ENCODE assay signal across 9 cellular contexts in the genomic region with DNA sequence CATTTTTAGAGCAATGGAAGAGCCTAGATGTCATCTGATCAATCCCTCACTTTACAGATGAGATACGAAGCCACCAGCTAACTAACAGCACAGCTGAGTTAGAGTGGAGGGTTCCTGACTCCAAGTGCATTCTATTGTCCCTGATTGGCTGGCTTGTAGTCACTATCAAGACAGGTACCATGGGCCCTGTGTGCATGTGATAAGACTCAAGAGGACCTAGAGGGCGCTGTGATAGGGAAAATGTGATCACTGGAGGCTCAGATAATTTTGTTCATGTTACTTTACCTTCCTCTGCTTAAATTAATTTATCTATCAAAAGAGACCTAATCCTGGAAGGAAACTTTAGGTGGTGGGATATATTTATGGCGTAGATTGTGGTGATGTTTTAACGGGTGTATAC. TPM values are rescaled to one million over a fixed set of nuclear protein-coding genes. Genes with fewer than 3 reads are reported as not detected.
DNase-seq lines count a peak whose midpoint lies in the region; ATAC-seq, FAIRE-seq and TF ChIP-seq lines count a peak whose summit lies in the region.
"Had no signal": no experiment of that assay in that cellular context is flagged by ENCODE, and none has a peak within 500 bp of the region (broad histone marks: within the 10 kb centered on the region; RNA-seq: fewer than 3 reads in every experiment).

No MANE protein-coding gene starts in this region.

- TF ChIP-seq CTCF in astrocyte of the spinal cord (IDR thresholded peaks at IDR 0.05; ENCODE audit: low read depth, low read length) (peak; percentile 10), natural killer cell (IDR thresholded peaks at IDR 0.05) (no peak), spleen (IDR thresholded peaks at IDR 0.05 in 8 of 11, conservative IDR thresholded peaks at IDR 0.05 in 3 of 11) (peak in 5 of 11 experiments; percentile 6 to 23 (median 16))

- in situ Hi-C loops in astrocyte of the spinal cord (cut with HindIII; ENCODE audit: low sequenced_read_pairs): no loop called here

- FAIRE-seq in GM19239 (lab: Jason Lieb, UNC): no peak

- H3K4me3 ChIP-seq in Jurkat, Clone E6-1 (ENCODE audit: low read length): no peak overlapping the region
- H3K4me3 ChIP-seq in astrocyte of the spinal cord (ENCODE audit: low read depth, low read length): no peak overlapping the region
- no peak overlapping the region for H3K4me3 ChIP-seq in spleen

- intact Hi-C loops in natural killer cell (cut with micrococcal nuclease) (no loop called here), spleen (cut with DNase I; ENCODE audit: low total_unique reads) (no loop called here)

- H3K36me3 ChIP-seq in spleen: no peaks in the 10 kb centered on the region

- peaks cover 0 to 6% (median 2%) of the 10 kb centered on the region in 8 donors for H3K9me3 ChIP-seq in spleen

- H3K27me3 Mint-ChIP-seq in natural killer cell (ENCODE audit: low read depth in 2 of 2): no peaks in the 10 kb centered on the region

- H3K27ac Mint-ChIP-seq in natural killer cell: no peak overlapping the region

- peak in 2 of 3 donors; percentile 60 to 67 for ATAC-seq in natural killer cell

- H3K4me1 Mint-ChIP-seq in natural killer cell: peaks cover 0 to 6% of the 10 kb centered on the region in 2 donors

- no peak overlapping the region for H3K27ac ChIP-seq in spleen

- H3K27me3 ChIP-seq in spleen (replicated peaks in 1 of 7): no peaks in the 10 kb centered on the region

- WGBS in spleen, 5 donors: 69 to 91% (median 84%) methylated on average over 4 of the region's 4 CpGs

- no peaks in the 10 kb centered on the region for H3K9me3 Mint-ChIP-seq in natural killer cell

- DNase-seq in NCI-H2196 (lab: John Stamatoyannopoulos, UW; ENCODE audit: unreplicated experiment) (peak; percentile 36), NCI-H2196 treated with DMSO at 0.1 percent for 48 hours (lab: John Stamatoyannopoulos, UW; ENCODE audit: unreplicated experiment) (no peak), astrocyte of the spinal cord (ENCODE audit: low read depth, low spot score) (no peak), natural killer cell (no peak), NCI-H226 (no peak), GM19239 (ENCODE audit: insufficient read length, low spot score) (no peak), spleen (no peak)
- peak; percentile 46 for DNase-seq in Jurkat, Clone E6-1 (ENCODE audit: low read depth, low spot score)
- DNase-seq: aorta had no signal

- H3K36me3 Mint-ChIP-seq in natural killer cell: no peaks in the 10 kb centered on the region

- H3K4me1 ChIP-seq in spleen: no peaks in the 10 kb centered on the region

- no peak overlapping the region for H3K4me3 Mint-ChIP-seq in natural killer cell

- TF ChIP-seq POLR2A in spleen (IDR thresholded peaks at IDR 0.05): no peak

RNA-seq across cellular contexts. Expression of a gene that starts 19.5 kb away (rescaled TPM):
- 34.7 TPM for polyA plus RNA-seq in Jurkat, Clone E6-1 (2012; ENCODE audit: insufficient read depth, insufficient read length)
- total RNA-seq in natural killer cell (10 to 100 TPM; 18.5 to 22.2 (median 19.2) TPM), spleen (10 to 100 TPM; 27.7 to 45.8 (median 34.4) TPM)
- polyA plus RNA-seq in spleen: 10 to 100 TPM in 2 of 3 donors, 1 to 10 TPM in 1; 6.4 to 13.5 (median 10.2) TPM

Comparison
In these comparisons a context has a peak if more than half of its experiments do, and no peak if none do; other contexts are left out.
1. DNase-seq: peak in NCI-H2196 (single experiment) and Jurkat, Clone E6-1 (single experiment); none in NCI-H2196 treated with DMSO at 0.1 percent for 48 hours (single experiment), astrocyte of the spinal cord (single experiment), natural killer cell (single experiment), NCI-H226 (single experiment), GM19239 (single experiment) and spleen (single experiment).